ENCODE assay signal across 35 cellular contexts in the genomic region with DNA sequence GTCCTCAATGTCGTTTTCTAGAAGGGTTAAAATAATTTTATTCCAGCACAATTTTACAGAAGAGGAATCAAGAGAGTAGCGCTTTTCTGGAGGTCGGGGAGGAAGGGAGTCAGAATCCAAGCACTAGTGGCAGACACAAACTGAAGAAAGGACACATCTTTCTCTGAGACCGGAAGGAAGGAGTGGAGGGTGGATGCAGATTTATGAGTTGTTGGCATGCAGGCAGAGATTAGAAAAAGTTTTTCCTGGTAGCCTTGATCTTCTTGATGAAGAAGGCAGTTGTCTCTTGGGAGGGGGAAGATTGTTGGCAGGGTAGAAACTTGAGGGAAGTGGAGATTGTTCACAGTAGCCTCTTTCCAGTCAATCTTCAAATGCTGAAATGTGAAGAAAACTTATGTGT.
"Had no signal": no experiment of that assay in that cellular context is flagged by ENCODE, and none has a peak within 500 bp of the region (broad histone marks: within the 10 kb centered on the region; RNA-seq: fewer than 3 reads in every experiment).

No MANE protein-coding gene starts in this region.

- H3K4me3 ChIP-seq: MG63 had no signal

- H3K36me3 ChIP-seq: MG63 had no signal

- H3K9me3 ChIP-seq: MG63 had no signal

- H3K27me3 ChIP-seq: MG63 had no signal

- DNase-seq: Karpas-422, Kasumi-1, MG63, MM.1S, MV-4-11, NCI-H1048, NCI-H1092, NCI-H1092 treated with DMSO at 0.1 percent for 48 hours, NCI-H1105, NCI-H1105 treated with DMSO at 0.1 percent for 48 hours, NCI-H1417, NCI-H1417 treated with DMSO at 0.1 percent for 48 hours, NCI-H1436, NCI-H1436 treated with DMSO at 0.1 percent for 48 hours, NCI-H146, NCI-H1694, NCI-H1694 treated with DMSO at 0.1 percent for 48 hours, NCI-H187, NCI-H187 treated with DMSO at 0.1 percent for 48 hours, NCI-H1930, NCI-H2029, NCI-H2029 treated with DMSO at 0.1 percent for 48 hours, NCI-H2081, NCI-H2081 treated with DMSO at 0.1 percent for 48 hours, NCI-H2107, NCI-H2171, NCI-H2171 treated with DMSO at 0.1 percent for 48 hours, NCI-H2227 treated with DMSO at 0.1 percent for 48 hours, NCI-H226, NCI-H345, NCI-H446, NCI-H446 treated with DMSO at 0.1 percent for 48 hours, NCI-H510A, NCI-H510A treated with DMSO at 0.1 percent for 48 hours, NCI-H524 had no signal
